Comparison of ENCODE assay signal across 20 cellular contexts in the genomic region with DNA sequence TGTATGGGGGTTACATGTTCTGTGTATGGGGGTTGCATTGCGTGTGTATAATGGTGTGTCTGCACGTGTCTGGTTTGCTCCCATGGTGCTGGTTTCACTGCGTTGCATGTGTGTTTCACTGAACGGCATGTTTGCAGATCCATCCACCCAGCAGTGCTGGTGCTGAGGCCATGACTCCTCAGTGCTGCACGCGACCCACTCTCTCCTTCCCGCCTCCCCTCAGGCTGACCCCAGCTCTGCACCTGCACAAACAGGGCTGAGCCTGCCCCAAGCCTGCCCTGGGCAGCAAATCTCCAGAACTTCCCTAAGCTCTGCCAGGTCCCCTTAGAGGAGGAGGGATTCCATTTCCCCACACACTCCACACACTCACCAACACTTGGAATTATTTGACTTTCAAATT. TPM values are rescaled to one million over a fixed set of nuclear protein-coding genes. Genes with fewer than 3 reads are reported as not detected.
DNase-seq lines count a peak whose midpoint lies in the region; FAIRE-seq and TF ChIP-seq lines count a peak whose summit lies in the region.
"Had no signal": no experiment of that assay in that cellular context is flagged by ENCODE, and none has a peak within 500 bp of the region (broad histone marks: within the 10 kb centered on the region; RNA-seq: fewer than 3 reads in every experiment).

No MANE protein-coding gene starts in this region.

- no peak overlapping the region for H3K4me3 ChIP-seq in H7 (ENCODE audit: insufficient read depth, low read depth, low read length)
- H3K4me3 ChIP-seq: BLaER1, GM12878, GM23338 had no signal

- intact Hi-C loops in posterior vena cava (cut with DNase I) = no loop called here

- no peaks in the 10 kb centered on the region for H3K36me3 ChIP-seq in H7 (replicated peaks; ENCODE audit: control insufficient read depth, insufficient read depth, low read length)
- H3K36me3 ChIP-seq: BLaER1 had no signal

- peak; percentile 55 for DNase-seq in activated effector memory CD4-positive, alpha-beta T cell treated with anti-CD3 and anti-CD28 coated beads, Interleukin-2, amount 50 U/mL, for 16 hours
- DNase-seq in activated effector memory CD4-positive, alpha-beta T cell treated with Interleukin-2 at 50 U/mL for 16 hours = no peak
- peak; percentile 33 for DNase-seq in H7
- peak; percentile 53 for DNase-seq in mesenteric fat pad (ENCODE audit: low spot score)
- DNase-seq in posterior vena cava (ENCODE audit: low spot score) = peak; percentile 61
- no peak for DNase-seq in GF-D8 (lab: John Stamatoyannopoulos, UW)
- DNase-seq in GM12892 (ENCODE audit: insufficient read length) = no peak
- no peak for DNase-seq in erythroblast (lab: John Stamatoyannopoulos, UW)
- DNase-seq: 8988T, Calu3, DMS79 treated with DMSO at 0.1 percent for 48 hours, HFFc6 had no signal

- TF ChIP-seq POLR2A in GM12892 (IDR thresholded peaks at IDR 0.05; ENCODE audit: low read depth, low read length) (no peak), erythroblast (IDR thresholded peaks at IDR 0.05; ENCODE audit: low read length) (no peak)

- H3K27me3 ChIP-seq in H7 (ENCODE audit: control insufficient read depth, insufficient read depth, low read length) = no peaks in the 10 kb centered on the region

- FAIRE-seq in GM12892 (lab: Jason Lieb, UNC) = no peak
- FAIRE-seq: GM12878, H54 had no signal

RNA-seq across cellular contexts. Expression of a gene that starts 18.7 kb away (rescaled TPM):
- 0.21 TPM in 1 of 2 replicates, not detected in the other for total RNA-seq in H7 (2014; rRNA removed; shearing (Covaris generic))
- total RNA-seq in mesenteric fat pad (not detected), posterior vena cava (not detected)
- not detected for polyA plus RNA-seq in GM12892 (2012; ENCODE audit: missing spikeins)
- total RNA-seq: A673; Calu3; CD8-positive, alpha-beta T cell; GM12878; GM23338; HFFc6 had no signal
- polyA plus RNA-seq: AG04450, CD14-positive monocyte, GM12878, GM23338 had no signal

RNA-seq across cellular contexts. Expression of a gene that starts 29.0 kb away (rescaled TPM):
- 0.69 and 1.1 TPM in 2 replicates for total RNA-seq in H7 (2014; rRNA removed; shearing (Covaris generic))
- total RNA-seq in mesenteric fat pad (3.9 TPM), posterior vena cava (10 to 100 TPM; 15.8 to 21.1 TPM)
- not detected for polyA plus RNA-seq in GM12892 (2012; ENCODE audit: missing spikeins)
- total RNA-seq: CD8-positive, alpha-beta T cell; HFFc6 had no signal
- polyA plus RNA-seq: CD14-positive monocyte, GM12878 had no signal

Comparison
In these comparisons a context has a peak if more than half of its experiments do, and no peak if none do; other contexts are left out.
1. DNase-seq: peak in activated effector memory CD4-positive, alpha-beta T cell treated with anti-CD3 and anti-CD28 coated beads, Interleukin-2, amount 50 U/mL, for 16 hours (single experiment), H7 (single experiment), mesenteric fat pad (single experiment) and posterior vena cava (single experiment); none in activated effector memory CD4-positive, alpha-beta T cell treated with Interleukin-2 at 50 U/mL for 16 hours (single experiment), GF-D8 (single experiment), GM12892 (single experiment) and erythroblast (0 of 2).